In genomic region chr15:50685976-50686467, GRCh38 we compare ENCODE assay signal across 8 cellular contexts. TPM values are rescaled to one million over a fixed set of nuclear protein-coding genes. Genes with fewer than 3 reads are reported as not detected.
DNase-seq lines count a peak whose midpoint lies in the region; ATAC-seq and TF ChIP-seq lines count a peak whose summit lies in the region.

No MANE protein-coding gene starts in this region.

- ATAC-seq in HG03378 (IDR thresholded peaks at IDR 0.05; ENCODE audit: unreplicated experiment) (peak; percentile 33), PC-3 (peak; percentile 56)

- H3K9me2 ChIP-seq in PC-3 (replicated peaks; ENCODE audit: low read length) = no peaks in the 10 kb centered on the region

- intact Hi-C loops in PC-3 (cut with micrococcal nuclease) = loop anchor here (5.0 kb wide), 1 partner anchor 81 kb away; the partner anchor contains the start of gene SPPL2A

- POLR2A ChIA-PET in PC-3 (lab: Charles Lee; ENCODE audit: unreplicated experiment) = interaction anchor here (0.6 kb wide), 1 partner anchor 199 kb away, joined by 3 read pairs; no protein-coding TSS in a partner anchor

- H3K27me3 ChIP-seq in PC-3 (ENCODE audit: low read length) (no peaks in the 10 kb centered on the region), neuron (ENCODE audit: insufficient read depth, low read length) (no peaks in the 10 kb centered on the region)

- H3K36me3 ChIP-seq in PC-3 (ENCODE audit: low read depth, low read length) (no peaks in the 10 kb centered on the region), neuron (ENCODE audit: insufficient read depth, low read length) (peaks cover 8% of the 10 kb centered on the region)

- H3K9me3 ChIP-seq in PC-3 (ENCODE audit: low read length) (no peaks in the 10 kb centered on the region), neuron (ENCODE audit: low read length) (no peaks in the 10 kb centered on the region)

- H3K4me1 ChIP-seq in PC-3 (ENCODE audit: insufficient read depth, low read length) = peaks cover 21% of the 10 kb centered on the region
- H3K4me1 ChIP-seq in neuron (ENCODE audit: insufficient read depth, low read length) = peaks cover 17% of the 10 kb centered on the region

- H3F3A ChIP-seq in PC-3 (ENCODE audit: low read length, unreplicated experiment) = no peaks in the 10 kb centered on the region

- DNase-seq in GM19240 (ENCODE audit: insufficient read length, low spot score) (peak; percentile 22), PC-3 (peak; percentile 37), fibroblast of the aortic adventitia (ENCODE audit: low read depth) (peak; percentile 56)
- DNase-seq in activated T-helper 9 cell treated with anti-CD3 and anti-CD28 coated beads, Interleukin-2, amount 50 U/mL, for 16 hours (ENCODE audit: low read depth) = peak; percentile 71

- TF ChIP-seq CTCF in C4-2B (conservative IDR thresholded peaks at IDR 0.05) (no peak), PC-3 (conservative IDR thresholded peaks at IDR 0.05; ENCODE audit: low read depth, low read length) (no peak), fibroblast of the aortic adventitia (IDR thresholded peaks at IDR 0.05; ENCODE audit: insufficient read depth, low read length) (no peak)

- peak overlapping the region; percentile 98 for H3K4me3 ChIP-seq in PC-3 (ENCODE audit: low read length)
- peak overlapping the region; percentile 99 for H3K4me3 ChIP-seq in fibroblast of the aortic adventitia (ENCODE audit: low read depth, low read length)
- peak overlapping the region; percentile 67 for H3K4me3 ChIP-seq in neuron (ENCODE audit: low read length)

- H3K27ac ChIP-seq in C4-2B (peak overlapping the region; percentile 82), PC-3 (ENCODE audit: low read length) (peak overlapping the region; percentile 55), temporal lobe (ENCODE audit: low read depth, low read length) (peak overlapping the region; percentile 76)

- H3K79me2 ChIP-seq in PC-3 (ENCODE audit: low read length) = peaks cover 55% of the 10 kb centered on the region

- CTCF ChIA-PET in PC-3 (lab: Charles Lee) = no interaction called here

- H2AFZ ChIP-seq in PC-3 (ENCODE audit: low read length) = peak overlapping the region; percentile 99
- peak overlapping the region; percentile 95 for H2AFZ ChIP-seq in neuron (ENCODE audit: low read depth, low read length)

- no peaks in the 10 kb centered on the region for H4K20me1 ChIP-seq in PC-3 (ENCODE audit: low read length)

- peak overlapping the region; percentile 79 for H3K9ac ChIP-seq in PC-3 (ENCODE audit: low read length)

- TSS peak; percentile 76 for BruUV-seq in PC-3 (replicated peaks; lab: Mats Ljungman, UMichigan)

- H3K4me2 ChIP-seq in PC-3 (ENCODE audit: low read length) = peak overlapping the region; percentile 93

RNA-seq across cellular contexts. Expression of gene TRPM7, which starts 0.6 kb away (rescaled TPM):
- total RNA-seq in PC-3 (2014; rRNA removed) = 13.3 and 16.8 TPM in 2 replicates
- 92.6 and 101 TPM in 2 replicates for total RNA-seq in fibroblast of the aortic adventitia (ENCODE audit: low replicate concordance)
- 37.9 TPM for total RNA-seq in temporal lobe

Comparison
In these comparisons a context has a peak if more than half of its experiments do, and no peak if none do; other contexts are left out.
1. Peak in every context shown above with its lines: DNase-seq, ATAC-seq, H3K4me3 ChIP-seq and H3K27ac ChIP-seq.